27 cellular contexts compared by ENCODE assay signal in the genomic region with DNA sequence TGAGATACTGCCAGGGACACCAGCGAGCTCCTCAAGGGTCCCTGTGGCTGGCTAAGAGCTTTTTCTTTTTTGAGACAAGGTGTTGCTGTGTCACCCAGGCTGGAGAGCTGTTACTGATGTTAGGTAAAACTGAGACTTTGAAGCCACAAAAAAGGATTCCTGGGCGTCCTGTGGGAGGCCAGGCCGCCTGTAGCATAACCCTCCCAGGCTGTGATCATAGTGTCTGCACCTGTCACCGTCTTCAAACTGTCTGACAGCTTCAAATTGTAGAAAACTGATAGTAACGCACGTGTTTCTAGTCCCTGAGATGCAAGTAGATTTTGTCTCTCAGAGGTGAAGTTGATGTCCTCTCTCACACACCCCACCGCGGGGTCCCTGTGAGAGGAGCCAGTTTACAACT. TPM values are rescaled to one million over a fixed set of nuclear protein-coding genes. Genes with fewer than 3 reads are reported as not detected.
DNase-seq lines count a peak whose midpoint lies in the region; ATAC-seq and TF ChIP-seq lines count a peak whose summit lies in the region.
"Had no signal": no experiment of that assay in that cellular context is flagged by ENCODE, and none has a peak within 500 bp of the region (broad histone marks: within the 10 kb centered on the region; RNA-seq: fewer than 3 reads in every experiment).

No MANE protein-coding gene starts in this region.

- no peak overlapping the region for H2AFZ ChIP-seq in neural cell (ENCODE audit: low read depth, low read length)

- DNase-seq in WTC11 (ENCODE audit: low spot score) (no peak), amygdala (lab: John Stamatoyannopoulos, UW) (no peak), KG1 (lab: John Stamatoyannopoulos, UW) (no peak)
- DNase-seq: activated CD4-positive, alpha-beta T cell treated with anti-CD3 and anti-CD28 coated beads, Interleukin-2, amount 50 U/mL, for 1 hour; activated CD4-positive, CD25-positive, alpha-beta regulatory T cell; activated CD8-positive, alpha-beta memory T cell treated with anti-CD3 and anti-CD28 coated beads, Interleukin-2, amount 10 ng/mL, durations not matched to agents 7 days and 5 days; activated naive CD4-positive, alpha-beta T cell treated with Interleukin-2 at 50 U/mL for 16 hours; amniotic stem cell; effector memory CD4-positive, alpha-beta T cell; H7; head of caudate nucleus; NCI-H1048; NCI-H1694; NCI-H2171; right lobe of liver; RPMI8226; stimulated activated CD4-positive, alpha-beta T cell treated with anti-CD3 and anti-CD28 coated beads, Interleukin-12 subunit alpha, Interleukin-12 subunit beta, amount 100 ng/mL, for 4 hours; stimulated activated CD4-positive, alpha-beta T cell treated with anti-CD3 and anti-CD28 coated beads, Interleukin-4, amount 100 ng/mL, for 1 hour; transverse colon had no signal

- CTCF ChIA-PET in WTC11 (lab: Charles Lee), result interaction anchor here (1.1 to 1.3 kb wide), 2 partner anchors 78 to 181 kb away, joined by 3 read pairs; no protein-coding TSS in a partner anchor

- peaks cover 42% of the 10 kb centered on the region for H3K4me1 ChIP-seq in BLaER1

- peaks cover 50% of the 10 kb centered on the region for H3K79me2 ChIP-seq in neural cell (replicated peaks; ENCODE audit: insufficient read depth, low read length)

- H3K27ac ChIP-seq in BLaER1 (no peak overlapping the region), neural cell (ENCODE audit: low read length) (no peak overlapping the region)
- H3K27ac ChIP-seq: breast epithelium, right lobe of liver, transverse colon had no signal

- H3K9me2 ChIP-seq in neural cell (ENCODE audit: insufficient read depth, low read length), result no peaks in the 10 kb centered on the region

- H3K27me3 Mint-ChIP-seq in IgD-negative memory B cell (no peaks in the 10 kb centered on the region), WTC11 (ENCODE audit: low read depth) (peaks cover 2% of the 10 kb centered on the region; the same call in 1 of the 2 replicates)
- H3K27me3 Mint-ChIP-seq: activated CD8-positive, alpha-beta memory T cell treated with anti-CD3 and anti-CD28 coated beads, Interleukin-2, amount 10 ng/mL, durations not matched to agents 7 days and 5 days had no signal

- TF ChIP-seq CTCF in WTC11 (IDR thresholded peaks at IDR 0.05) (no peak), neural cell (IDR thresholded peaks at IDR 0.05; ENCODE audit: poor library complexity, severe bottlenecking) (no peak)

- peak overlapping the region in 2 of 3 donors; percentile 47 to 48 for H3K27ac Mint-ChIP-seq in IgD-negative memory B cell
- peak overlapping the region; percentile 15; the same call in 1 of the 2 replicates for H3K27ac Mint-ChIP-seq in WTC11
- H3K27ac Mint-ChIP-seq: activated CD8-positive, alpha-beta memory T cell treated with anti-CD3 and anti-CD28 coated beads, Interleukin-2, amount 10 ng/mL, durations not matched to agents 7 days and 5 days; T-helper 1 cell treated with Interleukin-12 subunit alpha and Interleukin-12 subunit beta and Interleukin-4 antibody, amounts not matched to agents 30 μg/mL and 1 μg/mL, for 36 hours had no signal

- ATAC-seq in WTC11 (no peak), GM18909 (IDR thresholded peaks at IDR 0.05; ENCODE audit: poor library complexity, unreplicated experiment) (no peak), HG02610 (IDR thresholded peaks at IDR 0.05; ENCODE audit: unreplicated experiment) (no peak)
- ATAC-seq: activated CD8-positive, alpha-beta memory T cell treated with anti-CD3 and anti-CD28 coated beads, Interleukin-2, amount 10 ng/mL, durations not matched to agents 7 days and 5 days; HepG2; right lobe of liver had no signal

- no peaks in the 10 kb centered on the region for H3F3A ChIP-seq in neural cell (ENCODE audit: insufficient read depth, low read length, poor library complexity, severe bottlenecking)

- POLR2A ChIA-PET in WTC11 (lab: Charles Lee), result no interaction called here

- H3K9me3 ChIP-seq in BLaER1 (no peaks in the 10 kb centered on the region), neural cell (ENCODE audit: low read length) (no peaks in the 10 kb centered on the region)
- H3K9me3 ChIP-seq: breast epithelium, right lobe of liver, transverse colon had no signal

- H3K9me3 Mint-ChIP-seq in IgD-negative memory B cell (no peaks in the 10 kb centered on the region), WTC11 (no peaks in the 10 kb centered on the region)
- H3K9me3 Mint-ChIP-seq: T-helper 1 cell treated with Interleukin-12 subunit alpha and Interleukin-12 subunit beta and Interleukin-4 antibody, amounts not matched to agents 30 μg/mL and 1 μg/mL, for 36 hours had no signal

- H3K4me3 Mint-ChIP-seq in IgD-negative memory B cell (peak overlapping the region in 1 of 4 donors; percentile 75), WTC11 (no peak overlapping the region)
- H3K4me3 Mint-ChIP-seq: activated CD8-positive, alpha-beta memory T cell treated with anti-CD3 and anti-CD28 coated beads, Interleukin-2, amount 10 ng/mL, durations not matched to agents 7 days and 5 days; T-helper 1 cell treated with Interleukin-12 subunit alpha and Interleukin-12 subunit beta and Interleukin-4 antibody, amounts not matched to agents 30 μg/mL and 1 μg/mL, for 36 hours had no signal

- H3K36me3 Mint-ChIP-seq in IgD-negative memory B cell (peaks cover 1% of the 10 kb centered on the region), WTC11 (no peaks in the 10 kb centered on the region)

- no peaks in the 10 kb centered on the region for H3K27me3 ChIP-seq in BLaER1
- H3K27me3 ChIP-seq in neural cell (ENCODE audit: insufficient read depth, low read depth, low read length), result no peaks in the 10 kb centered on the region
- H3K27me3 ChIP-seq: breast epithelium, right lobe of liver, transverse colon had no signal

- TF ChIP-seq EP300 in neural cell (conservative IDR thresholded peaks at IDR 0.05; ENCODE audit: poor library complexity, severe bottlenecking), result no peak

- peaks cover 81% of the 10 kb centered on the region for H4K20me1 ChIP-seq in BLaER1
- peaks cover 5% of the 10 kb centered on the region for H4K20me1 ChIP-seq in neural cell (ENCODE audit: insufficient read depth)

- H3K9ac ChIP-seq in BLaER1 (0 out of 2 replicates have a peak overlapping the region, but pooled peaks have one; percentile 19), neural cell (ENCODE audit: low read length) (peak overlapping the region; percentile 5)

- H3K4me3 ChIP-seq in BLaER1, result no peak overlapping the region
- peak overlapping the region; percentile 23 for H3K4me3 ChIP-seq in neural cell (ENCODE audit: low read length)
- H3K4me3 ChIP-seq: breast epithelium, right lobe of liver, transverse colon had no signal

- H3K4me1 Mint-ChIP-seq in IgD-negative memory B cell (peaks cover 19 to 23% (median 21%) of the 10 kb centered on the region in 3 donors), WTC11 (peaks cover 17% of the 10 kb centered on the region)

- H3K4me2 ChIP-seq in BLaER1 (peak overlapping the region; percentile 53), neural cell (ENCODE audit: low read length) (no peak overlapping the region)

- H3K36me3 ChIP-seq in BLaER1 (peaks cover 16% of the 10 kb centered on the region; the same call in 1 of the 2 replicates), neural cell (ENCODE audit: insufficient read depth, low read length) (no peaks in the 10 kb centered on the region)
- H3K36me3 ChIP-seq: breast epithelium, right lobe of liver, transverse colon had no signal

- TF ChIP-seq RAD21 in neural cell (conservative IDR thresholded peaks at IDR 0.05), result no peak

TF ChIP-seq in WTC11, 78 proteins besides CTCF, POLR2A, EP300 and RAD21 (continues in another document):
- TF ChIP-seq ZNF396 (CRISPR knock-in tag; IDR thresholded peaks at IDR 0.05; ENCODE audit: borderline replicate concordance) (no peak), KAT7 (CRISPR knock-in tag; IDR thresholded peaks at IDR 0.05; ENCODE audit: borderline replicate concordance) (no peak), OVOL2 (CRISPR knock-in tag; IDR thresholded peaks at IDR 0.05; ENCODE audit: borderline replicate concordance) (no peak)

TF ChIP-seq in neural cell, 6 proteins besides CTCF, POLR2A, EP300 and RAD21:
- TF ChIP-seq POLR2AphosphoS5 (IDR thresholded peaks at IDR 0.05) (no peak), EZH2 (IDR thresholded peaks at IDR 0.05; ENCODE audit: borderline replicate concordance, insufficient read depth, low read length, poor library complexity, severe bottlenecking) (no peak), TAF1 (IDR thresholded peaks at IDR 0.05; ENCODE audit: low read depth) (no peak), MXI1 (conservative IDR thresholded peaks at IDR 0.05; ENCODE audit: poor library complexity, severe bottlenecking) (no peak), SMC3 (conservative IDR thresholded peaks at IDR 0.05; ENCODE audit: poor library complexity) (no peak)
- TF ChIP-seq, protein P1, sequence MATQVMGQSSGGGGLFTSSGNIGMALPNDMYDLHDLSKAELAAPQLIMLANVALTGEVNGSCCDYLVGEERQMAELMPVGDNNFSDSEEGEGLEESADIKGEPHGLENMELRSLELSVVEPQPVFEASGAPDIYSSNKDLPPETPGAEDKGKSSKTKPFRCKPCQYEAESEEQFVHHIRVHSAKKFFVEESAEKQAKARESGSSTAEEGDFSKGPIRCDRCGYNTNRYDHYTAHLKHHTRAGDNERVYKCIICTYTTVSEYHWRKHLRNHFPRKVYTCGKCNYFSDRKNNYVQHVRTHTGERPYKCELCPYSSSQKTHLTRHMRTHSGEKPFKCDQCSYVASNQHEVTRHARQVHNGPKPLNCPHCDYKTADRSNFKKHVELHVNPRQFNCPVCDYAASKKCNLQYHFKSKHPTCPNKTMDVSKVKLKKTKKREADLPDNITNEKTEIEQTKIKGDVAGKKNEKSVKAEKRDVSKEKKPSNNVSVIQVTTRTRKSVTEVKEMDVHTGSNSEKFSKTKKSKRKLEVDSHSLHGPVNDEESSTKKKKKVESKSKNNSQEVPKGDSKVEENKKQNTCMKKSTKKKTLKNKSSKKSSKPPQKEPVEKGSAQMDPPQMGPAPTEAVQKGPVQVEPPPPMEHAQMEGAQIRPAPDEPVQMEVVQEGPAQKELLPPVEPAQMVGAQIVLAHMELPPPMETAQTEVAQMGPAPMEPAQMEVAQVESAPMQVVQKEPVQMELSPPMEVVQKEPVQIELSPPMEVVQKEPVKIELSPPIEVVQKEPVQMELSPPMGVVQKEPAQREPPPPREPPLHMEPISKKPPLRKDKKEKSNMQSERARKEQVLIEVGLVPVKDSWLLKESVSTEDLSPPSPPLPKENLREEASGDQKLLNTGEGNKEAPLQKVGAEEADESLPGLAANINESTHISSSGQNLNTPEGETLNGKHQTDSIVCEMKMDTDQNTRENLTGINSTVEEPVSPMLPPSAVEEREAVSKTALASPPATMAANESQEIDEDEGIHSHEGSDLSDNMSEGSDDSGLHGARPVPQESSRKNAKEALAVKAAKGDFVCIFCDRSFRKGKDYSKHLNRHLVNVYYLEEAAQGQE (IDR thresholded peaks at IDR 0.05; ENCODE audit: borderline replicate concordance), result no peak

RNA-seq across cellular contexts. Expression of a gene that starts 4.2 kb away (rescaled TPM):
- polyA plus RNA-seq in IgD-negative memory B cell (10.3 TPM), neural cell (99.7 and 106 TPM in 2 replicates)
- total RNA-seq in WTC11 (2021), result 59.7 to 69.2 TPM (median 65.1 TPM) in 3 replicates
- 38.5 and 45.0 TPM in 2 replicates for polyA minus RNA-seq in neural cell

RNA-seq across cellular contexts. Expression of a gene that starts 4.5 kb away (rescaled TPM):
- polyA plus RNA-seq in IgD-negative memory B cell (5.7 TPM), neural cell (14.6 and 26.7 TPM in 2 replicates)
- total RNA-seq in WTC11 (2021), result 46.7 to 51.4 TPM (median 50.5 TPM) in 3 replicates
- 8.0 and 11.7 TPM in 2 replicates for polyA minus RNA-seq in neural cell
